ENCODE assay signal across 26 cellular contexts in genomic region chr19:11457831-11458230, GRCh38. TPM values are rescaled to one million over a fixed set of nuclear protein-coding genes. Genes with fewer than 3 reads are reported as not detected.
"Had no signal": no experiment of that assay in that cellular context is flagged by ENCODE, and none has a peak within 500 bp of the region (broad histone marks: within the 10 kb centered on the region; RNA-seq: fewer than 3 reads in every experiment).

No MANE protein-coding gene starts in this region.

- H3K36me3 ChIP-seq: breast epithelium had no signal

- H3K9me3 ChIP-seq: breast epithelium had no signal

- H3K36me3 Mint-ChIP-seq: activated CD4-positive, alpha-beta memory T cell treated with anti-CD3 and anti-CD28 coated beads for 36 hours; activated naive CD8-positive, alpha-beta T cell; T-cell had no signal

- H3K4me2 ChIP-seq: KMS-11 had no signal

- H3K4me3 ChIP-seq: breast epithelium had no signal

- H3K27me3 ChIP-seq: breast epithelium had no signal

- H3K27ac Mint-ChIP-seq: activated CD4-positive, alpha-beta memory T cell treated with anti-CD3 and anti-CD28 coated beads for 36 hours; activated CD4-positive, alpha-beta T cell treated with anti-CD3 and anti-CD28 coated beads, Interleukin-2, amount 10 ng/mL, durations not matched to agents 7 days and 5 days; activated naive CD4-positive, alpha-beta T cell treated with anti-CD3 and anti-CD28 coated beads for 36 hours; activated naive CD8-positive, alpha-beta T cell; T-cell had no signal

- DNase-seq: activated CD4-positive, alpha-beta memory T cell treated with anti-CD3 and anti-CD28 coated beads for 36 hours; activated CD4-positive, alpha-beta T cell treated with anti-CD3 and anti-CD28 coated beads, Interleukin-2, amount 10 ng/mL, durations not matched to agents 7 days and 5 days; activated CD4-positive, CD25-positive, alpha-beta regulatory T cell; activated CD8-positive, alpha-beta memory T cell treated with anti-CD3 and anti-CD28 coated beads for 24 hours; activated gamma-delta T cell; activated naive CD4-positive, alpha-beta T cell treated with anti-CD3 and anti-CD28 coated beads for 36 hours; activated T-cell treated with anti-CD3 and anti-CD28 coated beads, Interleukin-2, amount 50 U/mL, for 4 hours; central memory CD4-positive, alpha-beta T cell; NCI-H1092; NCI-H1417; NCI-H2029; NCI-H2107; NCI-H2171 treated with DMSO at 0.1 percent for 48 hours; NCI-H345; NCI-H510A; NCI-H526 treated with DMSO at 0.1 percent for 48 hours; NCI-H82; SIG-M5; T-cell; T-helper 2 cell had no signal

- H3K9me3 Mint-ChIP-seq: activated CD4-positive, alpha-beta memory T cell treated with anti-CD3 and anti-CD28 coated beads for 36 hours; activated CD4-positive, alpha-beta T cell treated with anti-CD3 and anti-CD28 coated beads, Interleukin-2, amount 10 ng/mL, durations not matched to agents 7 days and 5 days; activated naive CD4-positive, alpha-beta T cell treated with anti-CD3 and anti-CD28 coated beads for 36 hours; activated T-cell treated with anti-CD3 and anti-CD28 coated beads, Interleukin-2, amount 50 U/mL, for 4 hours; T-cell had no signal

- H3K27ac ChIP-seq: breast epithelium, KMS-11, VCaP had no signal

- H3K9ac ChIP-seq: KMS-11 had no signal

- H3K4me1 ChIP-seq: breast epithelium had no signal

- H3K4me1 Mint-ChIP-seq: activated CD4-positive, alpha-beta T cell treated with anti-CD3 and anti-CD28 coated beads, Interleukin-2, amount 10 ng/mL, durations not matched to agents 7 days and 5 days; T-cell had no signal

- H3K4me3 Mint-ChIP-seq: activated CD4-positive, alpha-beta memory T cell treated with anti-CD3 and anti-CD28 coated beads for 36 hours; activated CD4-positive, alpha-beta T cell treated with anti-CD3 and anti-CD28 coated beads, Interleukin-2, amount 10 ng/mL, durations not matched to agents 7 days and 5 days; activated naive CD4-positive, alpha-beta T cell treated with anti-CD3 and anti-CD28 coated beads for 36 hours; activated naive CD8-positive, alpha-beta T cell; activated T-cell treated with anti-CD3 and anti-CD28 coated beads, Interleukin-2, amount 50 U/mL, for 4 hours; T-cell had no signal

RNA-seq across cellular contexts. Expression of gene ODAD3, which starts 22.9 kb away (rescaled TPM):
- total RNA-seq: activated CD4-positive, alpha-beta T cell treated with anti-CD3 and anti-CD28 coated beads, Interleukin-2, amount 10 ng/mL, durations not matched to agents 7 days and 5 days had no signal

RNA-seq across cellular contexts. Expression of gene ELAVL3, which starts 23.0 kb away (rescaled TPM):
- total RNA-seq: activated CD4-positive, alpha-beta memory T cell treated with anti-CD3 and anti-CD28 coated beads for 36 hours; activated naive CD4-positive, alpha-beta T cell treated with anti-CD3 and anti-CD28 coated beads for 36 hours; breast epithelium; MCF 10A; RPMI7951 had no signal

RNA-seq across cellular contexts. Expression of gene RGL3, which starts 38.7 kb away (rescaled TPM):
- total RNA-seq: activated CD4-positive, alpha-beta memory T cell treated with anti-CD3 and anti-CD28 coated beads for 36 hours; activated CD4-positive, alpha-beta T cell treated with anti-CD3 and anti-CD28 coated beads, Interleukin-2, amount 10 ng/mL, durations not matched to agents 7 days and 5 days; activated naive CD4-positive, alpha-beta T cell treated with anti-CD3 and anti-CD28 coated beads for 36 hours; MCF 10A had no signal
